ENCODE assay signal across 8 cellular contexts in the genomic region with DNA sequence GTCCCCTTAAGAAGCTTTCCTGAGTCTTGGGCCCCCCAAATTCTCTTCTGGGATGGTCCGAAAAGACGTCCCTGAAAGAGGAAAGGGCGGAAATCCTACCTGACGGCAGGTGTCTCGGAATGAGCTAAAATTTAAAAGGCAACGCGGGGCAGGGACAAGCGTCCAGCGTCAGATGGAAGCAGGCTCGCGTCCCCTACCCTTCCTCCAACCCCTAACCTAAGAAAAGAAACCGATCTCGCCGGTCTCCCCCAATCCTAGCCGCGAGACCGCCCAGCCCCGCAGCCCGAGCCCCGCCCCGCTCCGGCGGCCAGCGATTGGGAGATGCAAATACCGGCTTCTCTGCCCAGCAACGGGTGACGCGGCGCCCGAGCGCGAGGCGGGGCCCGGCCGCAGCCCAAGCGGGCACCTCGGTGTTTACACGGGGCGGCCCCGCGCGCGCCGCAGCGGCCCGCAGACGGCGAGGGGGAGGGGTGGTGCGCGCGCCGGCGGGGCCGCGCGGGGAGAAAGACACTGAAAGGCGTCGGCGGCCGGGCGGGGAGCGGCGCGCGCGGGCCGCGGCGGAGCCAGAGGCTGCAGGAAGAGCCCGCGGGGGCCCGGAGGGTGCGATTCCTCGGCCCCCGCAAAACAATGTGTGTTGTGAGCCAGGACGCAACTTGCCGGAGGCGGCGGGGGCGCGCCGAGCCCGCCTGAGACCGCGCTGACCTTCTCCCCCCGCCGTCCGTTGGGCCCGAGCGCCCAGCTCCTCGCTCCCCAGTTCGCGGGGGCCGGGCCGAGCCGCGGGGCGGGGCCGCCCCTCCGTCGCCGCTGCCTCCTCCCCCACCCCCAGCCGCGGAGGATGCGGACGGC. TPM values are rescaled to one million over a fixed set of nuclear protein-coding genes. Genes with fewer than 3 reads are reported as not detected.
DNase-seq lines count a peak whose midpoint lies in the region; ATAC-seq and TF ChIP-seq lines count a peak whose summit lies in the region.

A gene (plus strand): TSS at position 510 of the 846 bp plus-strand sequence. CDS start 373 bp downstream, outside the sequence.

- TF ChIP-seq EP300 in transverse colon (IDR thresholded peaks at IDR 0.05; ENCODE audit: low read depth), result no peak

- peaks cover 17% of the 10 kb centered on the region for H3K4me1 ChIP-seq in adipocyte (ENCODE audit: control insufficient read depth, insufficient read depth, low read length)
- H3K4me1 ChIP-seq in cardiac muscle cell (ENCODE audit: low read depth), result peaks cover 17% of the 10 kb centered on the region
- peaks cover 0 to 9% of the 10 kb centered on the region in 2 experiments for H3K4me1 ChIP-seq in trophoblast cell (ENCODE audit: control insufficient read depth in 1 of 2, insufficient read depth in 2 of 2, low read length in 2 of 2)
- peaks cover 3 to 38% (median 28%) of the 10 kb centered on the region in 4 donors for H3K4me1 ChIP-seq in transverse colon

- H3K23ac ChIP-seq in trophoblast cell (ENCODE audit: low read length), result no peak within 1 kb of the TSS

- peak within 1 kb of the TSS; percentile 37 for H2AK5ac ChIP-seq in trophoblast cell (ENCODE audit: low read length)

- peak within 1 kb of the TSS; percentile 80 for H3K4ac ChIP-seq in trophoblast cell (ENCODE audit: low read depth, low read length)

- H3K18ac ChIP-seq in trophoblast cell (ENCODE audit: low read length), result peak within 1 kb of the TSS; percentile 62

- H2AFZ ChIP-seq in trophoblast cell (ENCODE audit: insufficient read depth, low read length, poor library complexity), result peak within 1 kb of the TSS; percentile 73

- H3K79me1 ChIP-seq in trophoblast cell (ENCODE audit: low read length), result peaks cover 19% of the 10 kb centered on the region

- no CpG with 5 or more reads among the region's 106 CpGs for WGBS in trophoblast cell (ENCODE audit: extremely low coverage, insufficient coverage, insufficient read length)
- WGBS in transverse colon (ENCODE audit: low coverage in 1 of 2), 2 donors, result 0 to 1% methylated on average over 4 to 82 of the region's 106 CpGs

- peak within 1 kb of the TSS; percentile 89 for H3K9ac ChIP-seq in adipocyte (ENCODE audit: low read length)
- H3K9ac ChIP-seq in trophoblast cell (ENCODE audit: low read length), result peak within 1 kb of the TSS; percentile 62

- H3K4me3 ChIP-seq in adipocyte (ENCODE audit: low read length) (peak within 1 kb of the TSS; percentile 94), cardiac muscle cell (peak within 1 kb of the TSS; percentile 98), trophoblast cell (ENCODE audit: low read depth, low read length) (peak within 1 kb of the TSS; percentile 77), transverse colon (peak within 1 kb of the TSS; percentile 64 to 75 (median 72))

- H3K14ac ChIP-seq in trophoblast cell (ENCODE audit: low read length), result peak within 1 kb of the TSS; percentile 56

- H3K36me3 ChIP-seq in adipocyte (ENCODE audit: control insufficient read depth, insufficient read depth, low read length, severe bottlenecking), result no peaks in the 10 kb centered on the region
- H3K36me3 ChIP-seq in cardiac muscle cell, result peaks cover 1% of the 10 kb centered on the region
- peaks cover 0 to 2% of the 10 kb centered on the region in 2 experiments for H3K36me3 ChIP-seq in trophoblast cell (ENCODE audit: control insufficient read depth in 1 of 2, insufficient read depth in 2 of 2, low read length in 2 of 2)
- H3K36me3 ChIP-seq in transverse colon, result no peaks in the 10 kb centered on the region

- H3K79me2 ChIP-seq in trophoblast cell (ENCODE audit: control insufficient read depth, insufficient read depth, low read length, poor library complexity), result peaks cover 10% of the 10 kb centered on the region

- TF ChIP-seq POLR2A in transverse colon (IDR thresholded peaks at IDR 0.05), result peak; percentile 28

- peak within 1 kb of the TSS; percentile 75 for H4K8ac ChIP-seq in trophoblast cell (ENCODE audit: low read depth, low read length)

- H3K4me2 ChIP-seq in trophoblast cell (ENCODE audit: low read length), result peak within 1 kb of the TSS; percentile 96

- H2BK5ac ChIP-seq in trophoblast cell (ENCODE audit: low read depth, low read length, poor library complexity), result peak within 1 kb of the TSS; percentile 82

- intact Hi-C loops in transverse colon (cut with DNase I; ENCODE audit: low total_unique reads), result loop anchor here (10.0 kb wide), 1 partner anchor 50 kb away; no protein-coding TSS in a partner anchor

- H4K12ac ChIP-seq in trophoblast cell (ENCODE audit: low read depth, low read length), result peak within 1 kb of the TSS; percentile 73

- H2BK12ac ChIP-seq in trophoblast cell (ENCODE audit: low read length), result peak within 1 kb of the TSS; percentile 30

- no peaks in the 10 kb centered on the region for H3K27me3 ChIP-seq in adipocyte (replicated peaks; ENCODE audit: control insufficient read depth, insufficient read depth, low read length)
- H3K27me3 ChIP-seq in cardiac muscle cell, result no peaks in the 10 kb centered on the region
- H3K27me3 ChIP-seq in trophoblast cell (ENCODE audit: insufficient read depth, low read length), result no peaks in the 10 kb centered on the region
- no peaks in the 10 kb centered on the region for H3K27me3 ChIP-seq in transverse colon

- in situ Hi-C loops in GM13976 (cut with MboI; ENCODE audit: low sequenced_read_pairs, unreplicated experiment) (no loop called here), transverse colon (cut with MboI; ENCODE audit: low pct_ligation_motif_present in 1 of 4, low pct_unique_long_range_greater_than_20kb in 1 of 4, low sequenced_read_pairs in 3 of 4) (no loop called here)

- no peaks in the 10 kb centered on the region for H3K9me3 ChIP-seq in adipocyte (ENCODE audit: control insufficient read depth, low read length)
- no peaks in the 10 kb centered on the region for H3K9me3 ChIP-seq in cardiac muscle cell (ENCODE audit: low read depth)
- H3K9me3 ChIP-seq in trophoblast cell (ENCODE audit: insufficient read depth, low read depth, low read length), result no peaks in the 10 kb centered on the region
- H3K9me3 ChIP-seq in transverse colon, result no peaks in the 10 kb centered on the region

- ATAC-seq in HG02840 (IDR thresholded peaks at IDR 0.05; ENCODE audit: low FRiP score, unreplicated experiment), result peak; percentile 71

- DNase-seq in GM13976 (ENCODE audit: low spot score), result peak; percentile 96
- peak; percentile 93 for DNase-seq in NCI-H1436 (lab: John Stamatoyannopoulos, UW)
- peak; percentile 82 to 94 for DNase-seq in SW 1271 (lab: John Stamatoyannopoulos, UW)
- peak; percentile 97 for DNase-seq in adipocyte (ENCODE audit: low read depth)
- DNase-seq in cardiac muscle cell (ENCODE audit: low read depth in 1 of 2, low spot score in 1 of 2), result peak; percentile 96 to 97
- peak; percentile 90 to 94 for DNase-seq in trophoblast cell
- DNase-seq in transverse colon, result peak; percentile 99

- TF ChIP-seq CTCF in GM13976 (IDR thresholded peaks at IDR 0.05; ENCODE audit: borderline replicate concordance, control extremely low read depth, extremely low read depth, insufficient read depth, missing control alignments), result no peak
- TF ChIP-seq CTCF in cardiac muscle cell (IDR thresholded peaks at IDR 0.05; ENCODE audit: low read depth, low read length), result no peak
- no peak for TF ChIP-seq CTCF in transverse colon (IDR thresholded peaks at IDR 0.05)

- H4K91ac ChIP-seq in trophoblast cell (ENCODE audit: low read depth, low read length), result peak within 1 kb of the TSS; percentile 59

- H2BK120ac ChIP-seq in trophoblast cell (ENCODE audit: insufficient read depth, low read length, poor library complexity), result peak within 1 kb of the TSS; percentile 79

- peak within 1 kb of the TSS; percentile 98 for H3K27ac ChIP-seq in cardiac muscle cell
- peak within 1 kb of the TSS; percentile 91 for H3K27ac ChIP-seq in trophoblast cell (ENCODE audit: low read depth, low read length)
- peak within 1 kb of the TSS; percentile 94 to 98 (median 96) for H3K27ac ChIP-seq in transverse colon

RNA-seq across cellular contexts. Expression of the gene that starts here (rescaled TPM):
- total RNA-seq in cardiac muscle cell (57.6 and 79.8 TPM in 2 replicates), transverse colon (1 to 10 TPM; 2.0 to 5.0 (median 3.5) TPM)
- polyA plus RNA-seq in cardiac muscle cell, result 41.9 and 49.9 TPM in 2 replicates
- polyA plus RNA-seq in trophoblast cell (2013), result 15.3 and 15.5 TPM in 2 replicates

Comparison
In these comparisons a context has a peak if more than half of its experiments do, and no peak if none do; other contexts are left out.
1. Peak in every context shown above with its lines: DNase-seq, ATAC-seq, H3K4me3 ChIP-seq and H3K27ac ChIP-seq.